ENCODE assay signal across 23 cellular contexts in the genomic region with DNA sequence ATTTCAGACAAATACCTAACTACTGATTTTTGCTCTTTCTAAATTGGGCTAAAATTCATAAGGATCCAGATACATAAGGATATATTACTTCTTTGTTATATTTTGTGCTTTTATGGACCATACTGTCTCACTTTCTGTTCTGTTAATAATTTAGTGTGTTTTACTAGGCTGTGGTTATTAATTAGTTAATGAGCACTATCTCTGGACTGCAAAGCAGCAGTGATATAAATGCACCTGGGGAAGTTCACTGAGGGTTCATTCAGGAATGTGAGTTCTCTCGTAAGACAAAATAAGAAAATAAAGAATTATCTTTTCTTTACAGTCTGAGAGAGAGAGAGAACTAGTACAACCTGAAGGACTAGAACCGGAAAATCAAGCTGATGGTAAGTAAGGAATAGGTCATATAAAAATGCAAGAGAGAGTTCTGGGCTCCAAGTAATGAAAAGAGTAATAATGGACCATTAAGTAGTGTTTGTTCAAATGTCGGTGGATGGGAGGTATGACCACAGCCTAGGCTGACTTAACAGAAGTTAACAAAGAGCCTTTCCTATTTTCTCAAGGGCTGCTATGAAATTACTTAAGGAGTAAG. TPM values are rescaled to one million over a fixed set of nuclear protein-coding genes. Genes with fewer than 3 reads are reported as not detected.
DNase-seq lines count a peak whose midpoint lies in the region; ATAC-seq and TF ChIP-seq lines count a peak whose summit lies in the region.
"Had no signal": no experiment of that assay in that cellular context is flagged by ENCODE, and none has a peak within 500 bp of the region (broad histone marks: within the 10 kb centered on the region; RNA-seq: fewer than 3 reads in every experiment).

No MANE protein-coding gene starts in this region.

- peaks cover 11% of the 10 kb centered on the region for H3K36me3 Mint-ChIP-seq in effector memory CD8-positive, alpha-beta T cell (ENCODE audit: insufficient read depth)
- H3K36me3 Mint-ChIP-seq in progenitor cell of endocrine pancreas (ENCODE audit: insufficient read depth) = no peaks in the 10 kb centered on the region
- H3K36me3 Mint-ChIP-seq in activated CD4-positive, alpha-beta memory T cell treated with anti-CD3 and anti-CD28 coated beads for 36 hours = peaks cover 22% of the 10 kb centered on the region

- intact Hi-C loops in activated CD4-positive, alpha-beta memory T cell treated with anti-CD3 and anti-CD28 coated beads for 36 hours (cut with micrococcal nuclease) = no loop called here
- intact Hi-C loops in colonic mucosa (cut with DNase I) = no loop called here

- peak overlapping the region; percentile 59 for H3K27ac ChIP-seq in Karpas-422 (ENCODE audit: low read length)
- H3K27ac ChIP-seq in colonic mucosa = no peak overlapping the region
- H3K27ac ChIP-seq in substantia nigra (ENCODE audit: low read depth, low read length, poor library complexity, severe bottlenecking) = no peak overlapping the region
- H3K27ac ChIP-seq: tibial artery had no signal

- H3K79me2 ChIP-seq in Karpas-422 (ENCODE audit: low read length) = peaks cover 68% of the 10 kb centered on the region

- peaks cover 24 to 66% of the 10 kb centered on the region in 2 donors for H3K4me1 Mint-ChIP-seq in effector memory CD8-positive, alpha-beta T cell (ENCODE audit: low read depth in 2 of 2)
- H3K4me1 Mint-ChIP-seq in progenitor cell of endocrine pancreas (ENCODE audit: low read depth) = peaks cover 16% of the 10 kb centered on the region
- H3K4me1 Mint-ChIP-seq in activated CD4-positive, alpha-beta memory T cell treated with anti-CD3 and anti-CD28 coated beads for 36 hours (ENCODE audit: low read depth) = peaks cover 65% of the 10 kb centered on the region

- H3K36me3 ChIP-seq in Karpas-422 (ENCODE audit: insufficient read depth, low read length) (peaks cover 51% of the 10 kb centered on the region), colonic mucosa (no peaks in the 10 kb centered on the region)
- H3K36me3 ChIP-seq: tibial artery had no signal

- CTCF ChIA-PET in activated CD4-positive, alpha-beta memory T cell treated with anti-CD3 and anti-CD28 coated beads for 36 hours (lab: Charles Lee) = interaction anchor here (0.6 to 1.0 kb wide), 2 partner anchors 128 to 155 kb away, joined by 3 to 4 read pairs; no protein-coding TSS in a partner anchor

- H3K27ac Mint-ChIP-seq in effector memory CD8-positive, alpha-beta T cell = peak overlapping the region; percentile 44 to 72
- peak overlapping the region; percentile 63 for H3K27ac Mint-ChIP-seq in progenitor cell of endocrine pancreas
- no peak overlapping the region for H3K27ac Mint-ChIP-seq in activated CD4-positive, alpha-beta memory T cell treated with anti-CD3 and anti-CD28 coated beads for 36 hours
- H3K27ac Mint-ChIP-seq: activated naive CD4-positive, alpha-beta T cell treated with anti-CD3 and anti-CD28 coated beads for 36 hours had no signal

- no peak overlapping the region for H2AFZ ChIP-seq in Karpas-422 (ENCODE audit: low read length)

- H3K9me3 Mint-ChIP-seq in effector memory CD8-positive, alpha-beta T cell = no peaks in the 10 kb centered on the region
- no peaks in the 10 kb centered on the region for H3K9me3 Mint-ChIP-seq in progenitor cell of endocrine pancreas (ENCODE audit: low read depth)
- no peaks in the 10 kb centered on the region for H3K9me3 Mint-ChIP-seq in activated CD4-positive, alpha-beta memory T cell treated with anti-CD3 and anti-CD28 coated beads for 36 hours
- H3K9me3 Mint-ChIP-seq: activated naive CD4-positive, alpha-beta T cell treated with anti-CD3 and anti-CD28 coated beads for 36 hours; CD4-positive, alpha-beta memory T cell had no signal

- H3K27me3 Mint-ChIP-seq in effector memory CD8-positive, alpha-beta T cell = no peaks in the 10 kb centered on the region
- H3K27me3 Mint-ChIP-seq in progenitor cell of endocrine pancreas = peaks cover 12% of the 10 kb centered on the region
- no peaks in the 10 kb centered on the region for H3K27me3 Mint-ChIP-seq in activated CD4-positive, alpha-beta memory T cell treated with anti-CD3 and anti-CD28 coated beads for 36 hours
- H3K27me3 Mint-ChIP-seq: CD4-positive, alpha-beta memory T cell had no signal

- no peak for ATAC-seq in effector memory CD8-positive, alpha-beta T cell (replicated peaks)
- ATAC-seq: HepG2, left cardiac atrium had no signal

- H3K9ac ChIP-seq in Karpas-422 (ENCODE audit: low read length) = no peak overlapping the region
- H3K9ac ChIP-seq in colonic mucosa (ENCODE audit: low read depth in 2 of 2, low read length in 2 of 2) = no peak overlapping the region

- peak; percentile 50 for DNase-seq in DMS79 (lab: John Stamatoyannopoulos, UW)
- no peak for DNase-seq in Karpas-422
- DNase-seq in effector memory CD8-positive, alpha-beta T cell = no peak
- no peak for DNase-seq in progenitor cell of endocrine pancreas (ENCODE audit: low spot score, unreplicated experiment)
- DNase-seq in activated CD4-positive, alpha-beta memory T cell treated with anti-CD3 and anti-CD28 coated beads for 36 hours = no peak
- no peak for DNase-seq in mucosa of gallbladder (ENCODE audit: low spot score)
- no peak for DNase-seq in colonic mucosa
- no peak for DNase-seq in substantia nigra (lab: John Stamatoyannopoulos, UW)
- DNase-seq: activated CD4-positive, alpha-beta T cell treated with anti-CD3 and anti-CD28 coated beads, Interleukin-2, amount 50 U/mL, for 1 hour; activated naive CD4-positive, alpha-beta T cell treated with anti-CD3 and anti-CD28 coated beads for 36 hours; activated T-cell treated with anti-CD3 and anti-CD28 coated beads for 4 hours; CD4-positive, alpha-beta memory T cell; effector memory CD4-positive, alpha-beta T cell; left cardiac atrium; NCI-H1436; NCI-H2171; SHP77 treated with DMSO at 0.1 percent for 48 hours; stimulated activated CD4-positive, alpha-beta T cell treated with anti-CD3 and anti-CD28 coated beads, Interleukin-1b, Interleukin-23, amount 100 ng/mL, for 48 hours; stimulated activated naive CD4-positive, alpha-beta T cell treated with Interleukin-2 at 50 U/mL for 16 hours; tibial artery had no signal

- H3K9me2 ChIP-seq in Karpas-422 (replicated peaks; ENCODE audit: insufficient read depth, low read length) = no peaks in the 10 kb centered on the region

- TF ChIP-seq CTCF in progenitor cell of endocrine pancreas (IDR thresholded peaks at IDR 0.05; ENCODE audit: unreplicated experiment) (no peak), colonic mucosa (IDR thresholded peaks at IDR 0.05) (no peak)

- H4K20me1 ChIP-seq in Karpas-422 (ENCODE audit: insufficient read depth, low read depth, low read length) = no peaks in the 10 kb centered on the region

- no peak overlapping the region for H3K4me3 Mint-ChIP-seq in effector memory CD8-positive, alpha-beta T cell
- H3K4me3 Mint-ChIP-seq in progenitor cell of endocrine pancreas (ENCODE audit: low read depth) = peak overlapping the region; percentile 5
- H3K4me3 Mint-ChIP-seq in activated CD4-positive, alpha-beta memory T cell treated with anti-CD3 and anti-CD28 coated beads for 36 hours = no peak overlapping the region
- H3K4me3 Mint-ChIP-seq: activated naive CD4-positive, alpha-beta T cell treated with anti-CD3 and anti-CD28 coated beads for 36 hours; CD4-positive, alpha-beta memory T cell had no signal

- no peaks in the 10 kb centered on the region for H3K9me3 ChIP-seq in Karpas-422 (ENCODE audit: low read length)
- no peaks in the 10 kb centered on the region for H3K9me3 ChIP-seq in colonic mucosa
- H3K9me3 ChIP-seq: tibial artery had no signal

- peaks cover 56% of the 10 kb centered on the region for H3K4me1 ChIP-seq in Karpas-422 (ENCODE audit: low read length)
- no peaks in the 10 kb centered on the region for H3K4me1 ChIP-seq in colonic mucosa
- H3K4me1 ChIP-seq: tibial artery had no signal

- no peak overlapping the region for H3K4me2 ChIP-seq in Karpas-422 (ENCODE audit: low read depth, low read length, poor library complexity, severe bottlenecking)

- no peak overlapping the region for H3K4me3 ChIP-seq in Karpas-422 (ENCODE audit: low read length)
- H3K4me3 ChIP-seq in colonic mucosa = no peak overlapping the region
- H3K4me3 ChIP-seq: tibial artery had no signal

- POLR2A ChIA-PET in activated CD4-positive, alpha-beta memory T cell treated with anti-CD3 and anti-CD28 coated beads for 36 hours (lab: Charles Lee) = interaction anchor here (0.5 to 1.4 kb wide), 4 partner anchors 11 to 119 kb away, joined by 3 to 6 read pairs (median 4); a partner anchor contains a TSS

- H3K27me3 ChIP-seq in Karpas-422 (ENCODE audit: low read length) = no peaks in the 10 kb centered on the region
- no peaks in the 10 kb centered on the region for H3K27me3 ChIP-seq in colonic mucosa

RNA-seq across cellular contexts. Expression of a gene that starts 55.6 kb away (rescaled TPM):
- total RNA-seq in Karpas-422 (2014; rRNA removed; shearing (Covaris generic); ENCODE audit: low replicate concordance) = 83.0 and 137 TPM in 2 replicates
- total RNA-seq in progenitor cell of endocrine pancreas (not detected in 2 replicates), mucosa of gallbladder (5.8 TPM), colonic mucosa (1 to 10 TPM; 1.8 to 2.0 TPM)
- total RNA-seq in activated CD4-positive, alpha-beta memory T cell treated with anti-CD3 and anti-CD28 coated beads for 36 hours = 10 to 100 TPM; 51.2 to 52.0 TPM
- total RNA-seq: chondrocyte, HepG2, M059J had no signal

RNA-seq across cellular contexts. Expression of a gene that starts 59.5 kb away (rescaled TPM):
- 3.9 and 10.4 TPM in 2 replicates for total RNA-seq in Karpas-422 (2014; rRNA removed; shearing (Covaris generic); ENCODE audit: low replicate concordance)
- total RNA-seq in progenitor cell of endocrine pancreas (not detected in 2 replicates), mucosa of gallbladder (not detected), colonic mucosa (not detected)
- total RNA-seq in activated CD4-positive, alpha-beta memory T cell treated with anti-CD3 and anti-CD28 coated beads for 36 hours = 1 to 10 TPM in 1 of 2 experiments, under 1 TPM in 1; 0.61 to 1.0 TPM
- total RNA-seq: activated naive CD4-positive, alpha-beta T cell treated with anti-CD3 and anti-CD28 coated beads for 36 hours; chondrocyte; HepG2; left cardiac atrium; M059J had no signal
